ENCODE assay signal across 21 cellular contexts in the genomic region with DNA sequence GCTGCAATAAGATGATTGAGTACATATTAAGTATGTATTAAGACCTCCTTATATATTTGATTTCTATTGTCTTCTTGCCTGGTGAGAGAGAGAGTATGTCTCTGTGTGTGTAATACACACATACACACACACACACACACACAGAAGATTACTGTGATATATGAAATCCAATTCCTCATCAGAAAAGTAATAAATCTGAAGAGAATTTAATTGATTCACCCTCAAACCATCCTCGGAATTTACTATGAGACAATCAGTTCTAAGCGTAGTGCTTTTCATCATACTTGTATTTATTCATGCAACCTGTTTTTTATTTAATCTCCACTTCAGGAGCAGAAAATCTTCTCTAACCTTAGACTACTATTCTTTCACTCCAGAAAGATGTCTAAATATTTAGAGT.
"Had no signal": no experiment of that assay in that cellular context is flagged by ENCODE, and none has a peak within 500 bp of the region (broad histone marks: within the 10 kb centered on the region; RNA-seq: fewer than 3 reads in every experiment).

No MANE protein-coding gene starts in this region.

- H3K4me1 Mint-ChIP-seq: activated naive CD8-positive, alpha-beta T cell treated with anti-CD3 and anti-CD28 coated beads, Interleukin-2, amount 50 U/mL, for 24 hours; nephron progenitor cell; WTC11 had no signal

- H3K9me3 Mint-ChIP-seq: activated T-helper 1 cell treated with anti-CD3 and anti-CD28 coated beads, Interleukin-12 subunit alpha, Interleukin-12 subunit beta, Interleukin-2, Interleukin-4 antibody, amounts not matched to agents 30 ng/mL and 10 ng/mL and 1 ng/mL, durations not matched to agents 14 hours and 24 hours and 36 hours; nephron progenitor cell; T-helper 1 cell treated with Interleukin-12 subunit alpha and Interleukin-12 subunit beta and Interleukin-4 antibody, amounts not matched to agents 30 μg/mL and 1 μg/mL, for 36 hours had no signal

- H3K27me3 Mint-ChIP-seq: activated naive CD8-positive, alpha-beta T cell treated with anti-CD3 and anti-CD28 coated beads, Interleukin-2, amount 50 U/mL, for 24 hours had no signal

- H3K27ac Mint-ChIP-seq: activated naive CD8-positive, alpha-beta T cell treated with anti-CD3 and anti-CD28 coated beads, Interleukin-2, amount 50 U/mL, for 24 hours; activated T-helper 1 cell treated with anti-CD3 and anti-CD28 coated beads, Interleukin-12 subunit alpha, Interleukin-12 subunit beta, Interleukin-2, Interleukin-4 antibody, amounts not matched to agents 30 ng/mL and 10 ng/mL and 1 ng/mL, durations not matched to agents 14 hours and 24 hours and 36 hours; nephron progenitor cell; T-helper 1 cell treated with Interleukin-12 subunit alpha and Interleukin-12 subunit beta and Interleukin-4 antibody, amounts not matched to agents 30 μg/mL and 1 μg/mL, for 36 hours; WTC11 had no signal

- H3K9me3 ChIP-seq: psoas muscle, upper lobe of right lung had no signal

- DNase-seq: activated CD4-positive, alpha-beta T cell treated with anti-CD3 and anti-CD28 coated beads for 48 hours; activated naive CD4-positive, alpha-beta T cell treated with Interleukin-2 at 50 U/mL for 16 hours; activated naive CD8-positive, alpha-beta T cell treated with anti-CD3 and anti-CD28 coated beads, Interleukin-2, amount 50 U/mL, for 24 hours; central memory CD4-positive, alpha-beta T cell; cortex of kidney; effector CD8-positive, alpha-beta T cell; foreskin melanocyte; head of caudate nucleus; left lung; nephron progenitor cell; psoas muscle; stimulated activated CD4-positive, alpha-beta T cell treated with anti-CD3 and anti-CD28 coated beads, Interleukin-12 subunit alpha, Interleukin-12 subunit beta, amount 100 ng/mL, for 4 hours; stimulated activated CD4-positive, alpha-beta T cell treated with anti-CD3 and anti-CD28 coated beads, Interleukin-2, amount 100 ng/mL, for 48 hours; stimulated activated naive CD4-positive, alpha-beta T cell treated with Interleukin-2 at 50 U/mL for 16 hours; upper lobe of right lung had no signal

- ATAC-seq: activated naive CD8-positive, alpha-beta T cell treated with anti-CD3 and anti-CD28 coated beads, Interleukin-2, amount 50 U/mL, for 24 hours; left lung; psoas muscle; sciatic nerve; upper lobe of right lung; WTC11 had no signal

- H3K4me3 ChIP-seq: left lung, psoas muscle, upper lobe of right lung had no signal

- H3K27ac ChIP-seq: epithelial cell of prostate, left lung, psoas muscle, upper lobe of right lung had no signal

- H3K4me1 ChIP-seq: left lung, psoas muscle, upper lobe of right lung had no signal

- H3K36me3 ChIP-seq: left lung, upper lobe of right lung had no signal

- FAIRE-seq: islet of Langerhans had no signal

- H3K36me3 Mint-ChIP-seq: WTC11 had no signal

- H3K27me3 ChIP-seq: left lung, upper lobe of right lung had no signal

- H3K4me3 Mint-ChIP-seq: activated naive CD8-positive, alpha-beta T cell treated with anti-CD3 and anti-CD28 coated beads, Interleukin-2, amount 50 U/mL, for 24 hours; activated T-helper 1 cell treated with anti-CD3 and anti-CD28 coated beads, Interleukin-12 subunit alpha, Interleukin-12 subunit beta, Interleukin-2, Interleukin-4 antibody, amounts not matched to agents 30 ng/mL and 10 ng/mL and 1 ng/mL, durations not matched to agents 14 hours and 24 hours and 36 hours; nephron progenitor cell; T-helper 1 cell treated with Interleukin-12 subunit alpha and Interleukin-12 subunit beta and Interleukin-4 antibody, amounts not matched to agents 30 μg/mL and 1 μg/mL, for 36 hours; WTC11 had no signal
